ENCODE assay signal across 1 cellular context in genomic region chr7:100600222-100601038, GRCh38.
TF ChIP-seq lines count a peak whose summit lies in the region.

No MANE protein-coding gene starts in this region.

TF ChIP-seq in GM23338, 12 proteins besides CTCF, POLR2A, EP300 and RAD21 (continued from another document):
- TF ChIP-seq ZNF462 (CRISPR knock-in tag; IDR thresholded peaks at IDR 0.05) (no peak), POLR2AphosphoS5 (IDR thresholded peaks at IDR 0.05; ENCODE audit: low read depth) (no peak; the same call in 1 of the 2 replicates), STAT1 (IDR thresholded peaks at IDR 0.05; ENCODE audit: unreplicated experiment) (no peak), CREB1 (CRISPR knock-in tag; IDR thresholded peaks at IDR 0.05; ENCODE audit: low read depth) (no peak), ZNF331 (CRISPR knock-in tag; IDR thresholded peaks at IDR 0.05; ENCODE audit: low read depth) (no peak)
